ENCODE assay signal across 8 cellular contexts in genomic region chr17:64492481-64493109, GRCh38. TPM values are rescaled to one million over a fixed set of nuclear protein-coding genes. Genes with fewer than 3 reads are reported as not detected.
DNase-seq lines count a peak whose midpoint lies in the region; ATAC-seq and TF ChIP-seq lines count a peak whose summit lies in the region.

No MANE protein-coding gene starts in this region.

- H3K27me3 ChIP-seq in SU-DHL-6 (ENCODE audit: low read length): no peaks in the 10 kb centered on the region
- H3K27me3 ChIP-seq in esophagus muscularis mucosa: no peaks in the 10 kb centered on the region
- no peaks in the 10 kb centered on the region for H3K27me3 ChIP-seq in thoracic aorta (replicated peaks; ENCODE audit: insufficient read depth)

- no peak for ATAC-seq in thoracic aorta (ENCODE audit: insufficient number of reproducible peaks, low FRiP score, low read depth)
- no peak for ATAC-seq in GM18517 (IDR thresholded peaks at IDR 0.05; ENCODE audit: unreplicated experiment)

- peaks cover 38% of the 10 kb centered on the region for H3K4me1 Mint-ChIP-seq in activated naive CD8-positive, alpha-beta T cell (ENCODE audit: low read depth)
- H3K4me1 Mint-ChIP-seq in activated naive CD8-positive, alpha-beta T cell treated with anti-CD3 and anti-CD28 coated beads for 36 hours: peaks cover 38% of the 10 kb centered on the region

- H3K36me3 Mint-ChIP-seq in activated naive CD8-positive, alpha-beta T cell: peaks cover 18% of the 10 kb centered on the region
- H3K36me3 Mint-ChIP-seq in activated naive CD8-positive, alpha-beta T cell treated with anti-CD3 and anti-CD28 coated beads for 36 hours: peaks cover 46% of the 10 kb centered on the region

- no peak overlapping the region for H3K4me3 ChIP-seq in SU-DHL-6 (ENCODE audit: insufficient read depth, low read length, poor library complexity, severe bottlenecking)
- H3K4me3 ChIP-seq in esophagus muscularis mucosa: no peak overlapping the region
- no peak overlapping the region for H3K4me3 ChIP-seq in thoracic aorta

- no peak overlapping the region for H3K9ac ChIP-seq in SU-DHL-6 (ENCODE audit: low read length)

- H3K36me3 ChIP-seq in SU-DHL-6 (ENCODE audit: low read length) (peaks cover 28% of the 10 kb centered on the region), esophagus muscularis mucosa (peaks cover 10 to 55% (median 27%) of the 10 kb centered on the region in 4 donors), thoracic aorta (peaks cover 16% of the 10 kb centered on the region)

- intact Hi-C loops in esophagus muscularis mucosa (cut with DNase I): loop anchor here (5.0 kb wide), 1 partner anchor 65 kb away; no protein-coding TSS in a partner anchor

- peak; percentile 48 for TF ChIP-seq CTCF in SU-DHL-6 (IDR thresholded peaks at IDR 0.05; ENCODE audit: insufficient read depth, low read length, poor library complexity, severe bottlenecking)
- TF ChIP-seq CTCF in esophagus muscularis mucosa (IDR thresholded peaks at IDR 0.05): peak; percentile 34 to 64 (median 38)
- TF ChIP-seq CTCF in thoracic aorta (IDR thresholded peaks at IDR 0.05): peak; percentile 52

- H3K79me2 ChIP-seq in SU-DHL-6 (ENCODE audit: insufficient read depth, low read length): peaks cover 35% of the 10 kb centered on the region

- H3K9me2 ChIP-seq in SU-DHL-6 (replicated peaks; ENCODE audit: insufficient read depth, low read length): no peaks in the 10 kb centered on the region

- H3K9me3 ChIP-seq in SU-DHL-6 (ENCODE audit: insufficient read depth, low read length) (no peaks in the 10 kb centered on the region), esophagus muscularis mucosa (no peaks in the 10 kb centered on the region), thoracic aorta (no peaks in the 10 kb centered on the region)

- H4K20me1 ChIP-seq in SU-DHL-6 (ENCODE audit: low read depth, low read length): no peaks in the 10 kb centered on the region

- H3K4me2 ChIP-seq in SU-DHL-6 (ENCODE audit: low read depth, low read length, poor library complexity, severe bottlenecking): no peak overlapping the region

- peak overlapping the region; percentile 50 for H3K4me3 Mint-ChIP-seq in activated naive CD8-positive, alpha-beta T cell
- no peak overlapping the region for H3K4me3 Mint-ChIP-seq in activated naive CD8-positive, alpha-beta T cell treated with anti-CD3 and anti-CD28 coated beads for 36 hours

- H3K27ac Mint-ChIP-seq in activated naive CD8-positive, alpha-beta T cell: peak overlapping the region; percentile 46
- H3K27ac Mint-ChIP-seq in activated naive CD8-positive, alpha-beta T cell treated with anti-CD3 and anti-CD28 coated beads for 36 hours: no peak overlapping the region

- H3K27ac ChIP-seq in SU-DHL-6 (ENCODE audit: low read depth, low read length) (no peak overlapping the region), esophagus muscularis mucosa (replicated peaks in 1 of 4) (no peak overlapping the region), thoracic aorta (no peak overlapping the region)

- TF ChIP-seq POLR2A in esophagus muscularis mucosa (IDR thresholded peaks at IDR 0.05; ENCODE audit: low read depth): no peak

- H3K9me3 Mint-ChIP-seq in activated naive CD8-positive, alpha-beta T cell (ENCODE audit: low read depth): no peaks in the 10 kb centered on the region
- no peaks in the 10 kb centered on the region for H3K9me3 Mint-ChIP-seq in activated naive CD8-positive, alpha-beta T cell treated with anti-CD3 and anti-CD28 coated beads for 36 hours

- H2AFZ ChIP-seq in SU-DHL-6 (ENCODE audit: low read depth, low read length, severe bottlenecking): no peak overlapping the region

- H3K27me3 Mint-ChIP-seq in activated naive CD8-positive, alpha-beta T cell: no peaks in the 10 kb centered on the region
- no peaks in the 10 kb centered on the region for H3K27me3 Mint-ChIP-seq in activated naive CD8-positive, alpha-beta T cell treated with anti-CD3 and anti-CD28 coated beads for 36 hours

- H3K4me1 ChIP-seq in esophagus muscularis mucosa (peaks cover 27 to 40% (median 32%) of the 10 kb centered on the region in 4 donors), thoracic aorta (ENCODE audit: control insufficient read depth in 1 of 2, low read depth in 2 of 2) (peaks cover 15 to 30% of the 10 kb centered on the region in 2 donors)

- TF ChIP-seq EP300 in esophagus muscularis mucosa (IDR thresholded peaks at IDR 0.05): no peak

- H3F3A ChIP-seq in SU-DHL-6 (ENCODE audit: insufficient read depth): peaks cover 36% of the 10 kb centered on the region

- no peak for DNase-seq in activated naive CD8-positive, alpha-beta T cell treated with anti-CD3 and anti-CD28 coated beads for 36 hours
- no peak for DNase-seq in esophagus muscularis mucosa (ENCODE audit: extremely low spot score)
- DNase-seq in thoracic aorta (ENCODE audit: low spot score): no peak
- DNase-seq in NCI-H1930 (lab: John Stamatoyannopoulos, UW): no peak
- DNase-seq in HuH-7.5 (ENCODE audit: low spot score): no peak

- 76% methylated on average over 6 of the region's 6 CpGs for WGBS in esophagus muscularis mucosa

RNA-seq across cellular contexts. Expression of gene POLG2, which starts 4.3 kb away (rescaled TPM):
- total RNA-seq in activated naive CD8-positive, alpha-beta T cell treated with anti-CD3 and anti-CD28 coated beads for 36 hours: 10 to 100 TPM; 28.6 to 32.8 TPM
- 1 to 10 TPM; 3.2 to 5.0 (median 3.3) TPM for total RNA-seq in esophagus muscularis mucosa
- total RNA-seq in thoracic aorta: 10 to 100 TPM in 1 of 2 donors, 1 to 10 TPM in 1; 3.2 to 22.1 TPM

RNA-seq across cellular contexts. Expression of gene DDX5, which starts 13.5 kb away (rescaled TPM):
- 100 to 1,000 TPM; 719 to 745 TPM for total RNA-seq in activated naive CD8-positive, alpha-beta T cell treated with anti-CD3 and anti-CD28 coated beads for 36 hours
- 100 to 1,000 TPM; 422 to 728 (median 528) TPM for total RNA-seq in esophagus muscularis mucosa
- 1,000 to 10,000 TPM in 1 of 2 donors, 100 to 1,000 TPM in 1; 889 to 3,042 TPM for total RNA-seq in thoracic aorta

RNA-seq across cellular contexts. Expression of gene CEP95, which starts 14.2 kb away (rescaled TPM):
- 10 to 100 TPM; 39.3 to 39.7 TPM for total RNA-seq in activated naive CD8-positive, alpha-beta T cell treated with anti-CD3 and anti-CD28 coated beads for 36 hours
- total RNA-seq in esophagus muscularis mucosa (10 to 100 TPM; 24.6 to 39.5 (median 34.8) TPM), thoracic aorta (10 to 100 TPM; 39.2 to 65.1 TPM)

RNA-seq across cellular contexts. Expression of gene MILR1, which starts 43.7 kb away (rescaled TPM):
- under 1 TPM; 0.49 to 0.68 TPM for total RNA-seq in activated naive CD8-positive, alpha-beta T cell treated with anti-CD3 and anti-CD28 coated beads for 36 hours
- total RNA-seq in esophagus muscularis mucosa: 1 to 10 TPM; 2.9 to 6.6 (median 4.2) TPM
- total RNA-seq in thoracic aorta: 10 to 100 TPM; 10.0 to 28.8 TPM
